Comparison of ENCODE assay signal across 14 cellular contexts in genomic region chr1:41582004-41582325, GRCh38.
DNase-seq lines count a peak whose midpoint lies in the region; ATAC-seq, FAIRE-seq and TF ChIP-seq lines count a peak whose summit lies in the region.
"Had no signal": no experiment of that assay in that cellular context is flagged by ENCODE, and none has a peak within 500 bp of the region (broad histone marks: within the 10 kb centered on the region; RNA-seq: fewer than 3 reads in every experiment).

No MANE protein-coding gene starts in this region.

- no peak overlapping the region for H3K4me3 Mint-ChIP-seq in activated naive CD4-positive, alpha-beta T cell treated with anti-CD3 and anti-CD28 coated beads, Interleukin-2, amount 10 ng/mL, durations not matched to agents 7 days and 5 days
- H3K4me3 Mint-ChIP-seq in central memory CD8-positive, alpha-beta T cell = no peak overlapping the region
- no peak overlapping the region for H3K4me3 Mint-ChIP-seq in osteocyte (ENCODE audit: unreplicated experiment)
- H3K4me3 Mint-ChIP-seq: CD8-positive, alpha-beta memory T cell had no signal

- CTCF ChIA-PET in activated naive CD4-positive, alpha-beta T cell treated with anti-CD3 and anti-CD28 coated beads, Interleukin-2, amount 10 ng/mL, durations not matched to agents 7 days and 5 days (lab: Charles Lee) = interaction anchor here (3.6 kb wide), 1 partner anchor 76 kb away, joined by 12 read pairs; no protein-coding TSS in a partner anchor

- no peak for FAIRE-seq in GM19239 (lab: Jason Lieb, UNC)
- FAIRE-seq: A549, H1 had no signal

- peaks cover 17% of the 10 kb centered on the region for H3K4me1 Mint-ChIP-seq in activated naive CD4-positive, alpha-beta T cell treated with anti-CD3 and anti-CD28 coated beads, Interleukin-2, amount 10 ng/mL, durations not matched to agents 7 days and 5 days
- peaks cover 11% of the 10 kb centered on the region for H3K4me1 Mint-ChIP-seq in central memory CD8-positive, alpha-beta T cell
- no peaks in the 10 kb centered on the region for H3K4me1 Mint-ChIP-seq in osteocyte (ENCODE audit: unreplicated experiment)

- H3K27me3 Mint-ChIP-seq in activated naive CD4-positive, alpha-beta T cell treated with anti-CD3 and anti-CD28 coated beads, Interleukin-2, amount 10 ng/mL, durations not matched to agents 7 days and 5 days = no peaks in the 10 kb centered on the region
- no peaks in the 10 kb centered on the region for H3K27me3 Mint-ChIP-seq in central memory CD8-positive, alpha-beta T cell
- H3K27me3 Mint-ChIP-seq in osteocyte (ENCODE audit: unreplicated experiment) = no peaks in the 10 kb centered on the region
- H3K27me3 Mint-ChIP-seq: CD8-positive, alpha-beta memory T cell had no signal

- peak overlapping the region; percentile 58 to 82 for H3K27ac Mint-ChIP-seq in activated naive CD4-positive, alpha-beta T cell treated with anti-CD3 and anti-CD28 coated beads, Interleukin-2, amount 50 U/mL, for 72 hours
- no peak overlapping the region for H3K27ac Mint-ChIP-seq in activated naive CD4-positive, alpha-beta T cell treated with anti-CD3 and anti-CD28 coated beads, Interleukin-2, amount 10 ng/mL, durations not matched to agents 7 days and 5 days
- peak overlapping the region; percentile 83 for H3K27ac Mint-ChIP-seq in central memory CD8-positive, alpha-beta T cell (ENCODE audit: low read depth)
- no peak overlapping the region for H3K27ac Mint-ChIP-seq in osteocyte (ENCODE audit: unreplicated experiment)

- DNase-seq in activated naive CD4-positive, alpha-beta T cell treated with anti-CD3 and anti-CD28 coated beads, Interleukin-2, amount 50 U/mL, for 72 hours (ENCODE audit: low spot score in 2 of 2) = no peak
- DNase-seq in activated naive CD4-positive, alpha-beta T cell treated with anti-CD3 and anti-CD28 coated beads, Interleukin-2, amount 10 ng/mL, durations not matched to agents 7 days and 5 days = no peak
- no peak for DNase-seq in central memory CD8-positive, alpha-beta T cell (ENCODE audit: low spot score in 2 of 2)
- DNase-seq in osteocyte (ENCODE audit: extremely low spot score, unreplicated experiment) = peak; percentile 79
- DNase-seq in NCI-H2196 (lab: John Stamatoyannopoulos, UW; ENCODE audit: unreplicated experiment) = no peak
- DNase-seq in DMS153 (lab: John Stamatoyannopoulos, UW) = no peak
- DNase-seq in GM19239 (ENCODE audit: insufficient read length, low spot score) = no peak
- DNase-seq: BE2C; Caco-2; CD8-positive, alpha-beta memory T cell; DMS53; GF-D8 had no signal

- ATAC-seq in activated naive CD4-positive, alpha-beta T cell treated with anti-CD3 and anti-CD28 coated beads, Interleukin-2, amount 50 U/mL, for 72 hours = no peak
- ATAC-seq in central memory CD8-positive, alpha-beta T cell (replicated peaks; ENCODE audit: extremely low read depth, poor library complexity, severe bottlenecking) = no peak
- ATAC-seq: A549 had no signal

- H3K9me3 Mint-ChIP-seq in activated naive CD4-positive, alpha-beta T cell treated with anti-CD3 and anti-CD28 coated beads, Interleukin-2, amount 50 U/mL, for 72 hours = no peaks in the 10 kb centered on the region
- no peaks in the 10 kb centered on the region for H3K9me3 Mint-ChIP-seq in activated naive CD4-positive, alpha-beta T cell treated with anti-CD3 and anti-CD28 coated beads, Interleukin-2, amount 10 ng/mL, durations not matched to agents 7 days and 5 days
- H3K9me3 Mint-ChIP-seq in central memory CD8-positive, alpha-beta T cell = no peaks in the 10 kb centered on the region
- H3K9me3 Mint-ChIP-seq in osteocyte (ENCODE audit: unreplicated experiment) = no peaks in the 10 kb centered on the region

- TF ChIP-seq CTCF in osteocyte (IDR thresholded peaks at IDR 0.05) = no peak

- peaks cover 38 to 41% of the 10 kb centered on the region in 2 donors for H3K36me3 Mint-ChIP-seq in activated naive CD4-positive, alpha-beta T cell treated with anti-CD3 and anti-CD28 coated beads, Interleukin-2, amount 50 U/mL, for 72 hours
- H3K36me3 Mint-ChIP-seq in activated naive CD4-positive, alpha-beta T cell treated with anti-CD3 and anti-CD28 coated beads, Interleukin-2, amount 10 ng/mL, durations not matched to agents 7 days and 5 days = peaks cover 21% of the 10 kb centered on the region
- H3K36me3 Mint-ChIP-seq in central memory CD8-positive, alpha-beta T cell (ENCODE audit: insufficient read depth) = peaks cover 2% of the 10 kb centered on the region
- H3K36me3 Mint-ChIP-seq in osteocyte (ENCODE audit: unreplicated experiment) = no peaks in the 10 kb centered on the region

Comparison
In these comparisons a context has a peak if more than half of its experiments do, and no peak if none do; other contexts are left out.
1. H3K27ac Mint-ChIP-seq: peak in activated naive CD4-positive, alpha-beta T cell treated with anti-CD3 and anti-CD28 coated beads, Interleukin-2, amount 50 U/mL, for 72 hours (2 of 2) and central memory CD8-positive, alpha-beta T cell (single experiment); none in activated naive CD4-positive, alpha-beta T cell treated with anti-CD3 and anti-CD28 coated beads, Interleukin-2, amount 10 ng/mL, durations not matched to agents 7 days and 5 days (single experiment) and osteocyte (single experiment).